ENCODE assay signal across 8 cellular contexts in the genomic region with DNA sequence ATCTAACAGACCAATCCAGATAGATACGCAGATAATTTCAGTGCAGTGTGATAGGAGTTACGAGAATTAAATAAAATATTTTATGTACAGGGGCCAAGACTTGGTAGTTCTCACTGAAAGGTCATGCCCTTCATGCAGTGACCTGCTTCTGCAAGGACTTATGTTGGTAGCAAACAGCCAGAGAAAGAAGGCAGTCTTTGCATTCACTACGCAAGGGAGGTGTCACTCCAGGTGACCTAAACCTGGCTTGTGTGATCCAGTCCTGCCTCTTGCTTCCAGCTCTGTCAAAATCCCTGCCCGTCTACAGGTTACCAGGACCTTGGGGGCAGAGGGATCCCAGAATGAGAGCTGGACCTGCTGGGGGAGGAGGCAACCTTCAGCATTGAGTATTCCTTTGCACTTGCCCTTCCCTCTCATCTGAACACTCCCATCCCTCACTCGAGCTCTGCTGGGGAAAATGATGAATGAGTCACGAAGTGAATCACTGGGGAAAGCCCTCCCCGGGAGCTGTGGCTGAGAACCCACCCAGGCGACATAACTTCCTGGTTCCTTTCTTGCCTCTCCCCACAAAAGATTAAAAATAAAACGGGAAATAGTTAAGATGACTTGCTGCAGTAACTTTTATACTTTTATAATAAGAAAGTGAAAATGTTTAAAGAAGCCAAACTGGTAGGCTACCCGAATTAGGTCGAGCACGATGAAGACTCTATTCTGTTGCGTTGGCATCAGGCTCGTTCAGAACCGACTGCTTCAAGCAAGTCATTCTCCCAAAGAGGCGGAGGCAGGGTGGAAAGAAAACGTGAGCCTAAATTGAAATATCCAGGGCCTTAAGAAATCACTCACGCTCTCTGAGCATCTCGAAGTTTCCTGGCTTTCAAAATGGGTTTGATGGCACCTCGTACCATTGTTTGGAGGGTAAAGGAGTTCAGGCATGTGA.
DNase-seq lines count a peak whose midpoint lies in the region; ATAC-seq and TF ChIP-seq lines count a peak whose summit lies in the region.

No MANE protein-coding gene starts in this region.

- H3K4me3 ChIP-seq in OCI-LY3 (ENCODE audit: low read length) = peak overlapping the region; percentile 69

- H3K4me1 Mint-ChIP-seq in activated naive CD4-positive, alpha-beta T cell treated with anti-CD3 and anti-CD28 coated beads, Interleukin-2, amount 10 ng/mL, durations not matched to agents 7 days and 5 days = peaks cover 32% of the 10 kb centered on the region
- H3K4me1 Mint-ChIP-seq in immature natural killer cell = peaks cover 58 to 72% of the 10 kb centered on the region in 2 donors

- CTCF ChIA-PET in activated naive CD4-positive, alpha-beta T cell treated with anti-CD3 and anti-CD28 coated beads, Interleukin-2, amount 10 ng/mL, durations not matched to agents 7 days and 5 days (lab: Charles Lee) = interaction anchor here (0.5 kb wide), 1 partner anchor 16 kb away, joined by 4 read pairs; no protein-coding TSS in a partner anchor

- H3K9me3 Mint-ChIP-seq in activated naive CD4-positive, alpha-beta T cell treated with anti-CD3 and anti-CD28 coated beads, Interleukin-2, amount 10 ng/mL, durations not matched to agents 7 days and 5 days = no peaks in the 10 kb centered on the region
- no peaks in the 10 kb centered on the region for H3K9me3 Mint-ChIP-seq in immature natural killer cell

- peak overlapping the region; percentile 99 for H3K4me2 ChIP-seq in OCI-LY3 (ENCODE audit: low read length)

- H4K20me1 ChIP-seq in OCI-LY3 (ENCODE audit: insufficient read depth, low read length) = no peaks in the 10 kb centered on the region; the same call in 1 of the 2 replicates

- H3K9ac ChIP-seq in OCI-LY3 (ENCODE audit: low read length) = peak overlapping the region; percentile 33; the same call in 1 of the 2 replicates

- 0 out of 2 replicates have a peak, but pooled peaks cover 1% of the 10 kb centered on the region for H3K9me3 ChIP-seq in OCI-LY3 (ENCODE audit: insufficient read depth, low read length)

- DNase-seq in AG08396 (ENCODE audit: low spot score) (peak; percentile 72), immature natural killer cell (peak in 1 of 3 donors; percentile 18), NCI-H2107 (lab: John Stamatoyannopoulos, UW) (no peak), NCI-H2196 treated with DMSO at 0.1 percent for 48 hours (lab: John Stamatoyannopoulos, UW; ENCODE audit: unreplicated experiment) (no peak)
- no peak for DNase-seq in activated naive CD4-positive, alpha-beta T cell treated with anti-CD3 and anti-CD28 coated beads, Interleukin-2, amount 10 ng/mL, durations not matched to agents 7 days and 5 days
- DNase-seq in stimulated activated CD4-positive, alpha-beta T cell treated with anti-CD3 and anti-CD28 coated beads, TNF-alpha, amount 100 ng/mL, for 24 hours (ENCODE audit: low read depth in 3 of 3) = peak; percentile 26 to 50 (median 41)

- TF ChIP-seq CTCF in OCI-LY3 (IDR thresholded peaks at IDR 0.05; ENCODE audit: low read depth, low read length) = no peak

- no peak overlapping the region for H3K27ac Mint-ChIP-seq in activated naive CD4-positive, alpha-beta T cell treated with anti-CD3 and anti-CD28 coated beads, Interleukin-2, amount 10 ng/mL, durations not matched to agents 7 days and 5 days
- peak overlapping the region in 5 of 6 donors; percentile 45 to 75 (median 68) for H3K27ac Mint-ChIP-seq in immature natural killer cell

- H3K36me3 ChIP-seq in OCI-LY3 (replicated peaks; ENCODE audit: low read depth, low read length) = no peaks in the 10 kb centered on the region

- ATAC-seq in GM21786 (IDR thresholded peaks at IDR 0.05; ENCODE audit: unreplicated experiment) = peak; percentile 68

- H2AFZ ChIP-seq in OCI-LY3 (ENCODE audit: low read depth, low read length) = peak overlapping the region; percentile 26; the same call in 1 of the 2 replicates

- no peaks in the 10 kb centered on the region for H3K79me2 ChIP-seq in OCI-LY3 (ENCODE audit: low read length)

- peak overlapping the region; percentile 56 for H3K27ac ChIP-seq in OCI-LY3 (ENCODE audit: low read length)

- peaks cover 47% of the 10 kb centered on the region for H3K4me1 ChIP-seq in OCI-LY3 (ENCODE audit: low read length)

- peak overlapping the region; percentile 23 for H3K4me3 Mint-ChIP-seq in activated naive CD4-positive, alpha-beta T cell treated with anti-CD3 and anti-CD28 coated beads, Interleukin-2, amount 10 ng/mL, durations not matched to agents 7 days and 5 days
- H3K4me3 Mint-ChIP-seq in immature natural killer cell = peak overlapping the region; percentile 64 to 81 (median 65)

- H3K27me3 ChIP-seq in OCI-LY3 (ENCODE audit: low read depth, low read length) = peaks cover 24% of the 10 kb centered on the region

- H3K27me3 Mint-ChIP-seq in activated naive CD4-positive, alpha-beta T cell treated with anti-CD3 and anti-CD28 coated beads, Interleukin-2, amount 10 ng/mL, durations not matched to agents 7 days and 5 days = no peaks in the 10 kb centered on the region
- peaks cover 0 to 4% (median 2%) of the 10 kb centered on the region in 3 donors for H3K27me3 Mint-ChIP-seq in immature natural killer cell (ENCODE audit: low read depth in 3 of 3)

- no peaks in the 10 kb centered on the region for H3K36me3 Mint-ChIP-seq in activated naive CD4-positive, alpha-beta T cell treated with anti-CD3 and anti-CD28 coated beads, Interleukin-2, amount 10 ng/mL, durations not matched to agents 7 days and 5 days
- no peaks in the 10 kb centered on the region for H3K36me3 Mint-ChIP-seq in immature natural killer cell

Comparison
In these comparisons a context has a peak if more than half of its experiments do, and no peak if none do; other contexts are left out.
1. DNase-seq: peak in AG08396 (single experiment) and stimulated activated CD4-positive, alpha-beta T cell treated with anti-CD3 and anti-CD28 coated beads, TNF-alpha, amount 100 ng/mL, for 24 hours (3 of 3); none in activated naive CD4-positive, alpha-beta T cell treated with anti-CD3 and anti-CD28 coated beads, Interleukin-2, amount 10 ng/mL, durations not matched to agents 7 days and 5 days (single experiment), NCI-H2107 (single experiment) and NCI-H2196 treated with DMSO at 0.1 percent for 48 hours (single experiment).